ENCODE assay signal across 26 cellular contexts in the genomic region with DNA sequence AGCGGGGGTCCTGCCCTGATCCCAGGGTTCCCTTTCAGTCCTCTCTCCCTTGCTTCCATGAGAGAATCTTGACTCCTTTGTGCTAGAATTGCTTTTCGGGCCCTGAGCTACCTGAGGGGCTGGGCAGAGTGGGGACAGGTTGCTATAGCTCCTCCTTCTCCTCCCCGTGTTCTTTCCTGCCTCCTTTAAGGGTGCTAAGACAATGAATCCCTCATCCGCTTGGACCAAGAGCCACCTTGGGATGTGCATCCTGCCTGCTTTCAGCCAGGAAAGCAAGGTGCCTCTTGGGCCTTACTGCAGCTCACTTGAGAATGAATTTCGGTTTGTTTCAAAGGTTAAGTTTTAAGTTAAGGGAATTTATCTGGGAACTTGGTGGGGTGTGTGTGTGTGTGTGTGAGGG. TPM values are rescaled to one million over a fixed set of nuclear protein-coding genes. Genes with fewer than 3 reads are reported as not detected.
DNase-seq lines count a peak whose midpoint lies in the region; ATAC-seq and TF ChIP-seq lines count a peak whose summit lies in the region.
"Had no signal": no experiment of that assay in that cellular context is flagged by ENCODE, and none has a peak within 500 bp of the region (broad histone marks: within the 10 kb centered on the region; RNA-seq: fewer than 3 reads in every experiment).

No MANE protein-coding gene starts in this region.

- H3K4me2 ChIP-seq in GM23338 (peak overlapping the region; percentile 50; the same call in 1 of the 2 replicates), MM.1S (ENCODE audit: low read depth, low read length) (peak overlapping the region; percentile 37; the same call in 1 of the 2 replicates)
- H3K4me2 ChIP-seq: PC-9 had no signal

- TF ChIP-seq CTCF in GM23338 (conservative IDR thresholded peaks at IDR 0.05; ENCODE audit: low read depth in 2 of 2) (no peak), MM.1S (IDR thresholded peaks at IDR 0.05; ENCODE audit: low read length) (no peak), esophagus muscularis mucosa (IDR thresholded peaks at IDR 0.05) (no peak), progenitor cell of endocrine pancreas (IDR thresholded peaks at IDR 0.05; ENCODE audit: unreplicated experiment) (no peak), HFFc6 (IDR thresholded peaks at IDR 0.05) (no peak)

- no peak for DNase-seq in GM23338 (ENCODE audit: low spot score)
- no peak for DNase-seq in MM.1S
- peak; percentile 81 for DNase-seq in esophagus muscularis mucosa (ENCODE audit: extremely low spot score)
- DNase-seq in progenitor cell of endocrine pancreas (ENCODE audit: low spot score, unreplicated experiment), result no peak
- no peak for DNase-seq in HFFc6
- DNase-seq in NCI-H1436 treated with DMSO at 0.1 percent for 48 hours (lab: John Stamatoyannopoulos, UW), result no peak
- DNase-seq in stimulated activated CD4-positive, alpha-beta T cell treated with anti-CD3 and anti-CD28 coated beads, Interleukin-15, amount 100 ng/mL, for 24 hours, result no peak
- DNase-seq: C1 segment of cervical spinal cord; CD4-positive, alpha-beta memory T cell; COR-L47; DMS79 treated with DMSO at 0.1 percent for 48 hours; GF-D8; Karpas-422; NCI-H1092 treated with DMSO at 0.1 percent for 48 hours; NCI-H1436; NCI-H187 treated with DMSO at 0.1 percent for 48 hours; NCI-H446; NCI-H526; NK-92 treated with Interleukin-12 subunit alpha and Interleukin-12 subunit beta, amount 100 ng/mL, for 24 hours; PC-9; SJCRH30 had no signal

- H3K79me2 ChIP-seq in GM23338 (replicated peaks; ENCODE audit: insufficient read depth) (no peaks in the 10 kb centered on the region), MM.1S (ENCODE audit: low read length) (no peaks in the 10 kb centered on the region)

- H3K36me3 ChIP-seq in GM23338 (ENCODE audit: insufficient read depth) (no peaks in the 10 kb centered on the region), MM.1S (replicated peaks; ENCODE audit: insufficient read depth, low read length) (no peaks in the 10 kb centered on the region), esophagus muscularis mucosa (no peaks in the 10 kb centered on the region)
- H3K36me3 ChIP-seq: SJCRH30 had no signal

- H3K27ac Mint-ChIP-seq in GM23338, result peak overlapping the region; percentile 26; the same call in 1 of the 2 replicates
- H3K27ac Mint-ChIP-seq in progenitor cell of endocrine pancreas, result peak overlapping the region; percentile 91
- no peak overlapping the region for H3K27ac Mint-ChIP-seq in HFFc6
- H3K27ac Mint-ChIP-seq: CD4-positive, alpha-beta memory T cell had no signal

- H4K20me1 ChIP-seq in GM23338 (replicated peaks; ENCODE audit: insufficient read depth) (no peaks in the 10 kb centered on the region), MM.1S (ENCODE audit: insufficient read depth, low read length) (no peaks in the 10 kb centered on the region)

- H3K27me3 ChIP-seq in GM23338 (ENCODE audit: insufficient read depth) (no peaks in the 10 kb centered on the region), MM.1S (replicated peaks; ENCODE audit: insufficient read depth, low read length) (no peaks in the 10 kb centered on the region), esophagus muscularis mucosa (peaks cover 0 to 6% (median 0%) of the 10 kb centered on the region in 4 donors)
- H3K27me3 ChIP-seq: SJCRH30 had no signal

- H3K9me3 Mint-ChIP-seq in GM23338 (peaks cover 15% of the 10 kb centered on the region), progenitor cell of endocrine pancreas (ENCODE audit: low read depth) (peaks cover 25% of the 10 kb centered on the region), HFFc6 (no peaks in the 10 kb centered on the region)
- H3K9me3 Mint-ChIP-seq: CD4-positive, alpha-beta memory T cell had no signal

- H3K36me3 Mint-ChIP-seq in GM23338 (ENCODE audit: low read depth) (no peaks in the 10 kb centered on the region; the same call in 2 of the 3 replicates), progenitor cell of endocrine pancreas (ENCODE audit: insufficient read depth) (peaks cover 6% of the 10 kb centered on the region), HFFc6 (ENCODE audit: low read depth) (no peaks in the 10 kb centered on the region)
- H3K36me3 Mint-ChIP-seq: CD4-positive, alpha-beta memory T cell had no signal

- no peak for TF ChIP-seq EP300 in esophagus muscularis mucosa (IDR thresholded peaks at IDR 0.05)

- H3F3A ChIP-seq in GM23338 (replicated peaks; ENCODE audit: low read depth) (no peaks in the 10 kb centered on the region), MM.1S (ENCODE audit: insufficient read depth, low read length) (no peaks in the 10 kb centered on the region)

- intact Hi-C loops in esophagus muscularis mucosa (cut with DNase I), result no loop called here

- H3K9ac ChIP-seq in MM.1S (ENCODE audit: low read length), result no peak overlapping the region

- peak overlapping the region; percentile 73 for H2AFZ ChIP-seq in GM23338
- H2AFZ ChIP-seq in MM.1S (ENCODE audit: low read length), result peak overlapping the region; percentile 30
- H2AFZ ChIP-seq: PC-9 had no signal

- H3K27me3 Mint-ChIP-seq in GM23338 (ENCODE audit: insufficient read depth, low read depth, poor library complexity) (peaks cover 5% of the 10 kb centered on the region), progenitor cell of endocrine pancreas (peaks cover 21% of the 10 kb centered on the region), HFFc6 (ENCODE audit: insufficient read depth) (no peaks in the 10 kb centered on the region)

- no peak overlapping the region for H3K27ac ChIP-seq in GM23338 (ENCODE audit: low read depth)
- no peak overlapping the region for H3K27ac ChIP-seq in MM.1S (ENCODE audit: low read length)
- H3K27ac ChIP-seq in esophagus muscularis mucosa (replicated peaks in 1 of 4), result no peak overlapping the region
- H3K27ac ChIP-seq: PC-9, SJCRH30 had no signal

- 79% methylated on average over 5 of the region's 5 CpGs for WGBS in esophagus muscularis mucosa

- H3K4me1 Mint-ChIP-seq in GM23338 (peaks cover 28% of the 10 kb centered on the region), progenitor cell of endocrine pancreas (ENCODE audit: low read depth) (peaks cover 31% of the 10 kb centered on the region), HFFc6 (ENCODE audit: low read depth) (no peaks in the 10 kb centered on the region)
- H3K4me1 Mint-ChIP-seq: CD4-positive, alpha-beta memory T cell had no signal

- H3K4me1 ChIP-seq in GM23338 (ENCODE audit: insufficient read depth) (peaks cover 25% of the 10 kb centered on the region), MM.1S (ENCODE audit: low read length) (no peaks in the 10 kb centered on the region), esophagus muscularis mucosa (peaks cover 0 to 5% (median 0%) of the 10 kb centered on the region in 4 donors)
- H3K4me1 ChIP-seq: SJCRH30 had no signal

- TF ChIP-seq POLR2A in esophagus muscularis mucosa (IDR thresholded peaks at IDR 0.05; ENCODE audit: low read depth), result no peak

- H3K4me3 Mint-ChIP-seq in GM23338, result no peak overlapping the region
- H3K4me3 Mint-ChIP-seq in progenitor cell of endocrine pancreas (ENCODE audit: low read depth), result peak overlapping the region; percentile 5
- no peak overlapping the region for H3K4me3 Mint-ChIP-seq in HFFc6
- H3K4me3 Mint-ChIP-seq: CD4-positive, alpha-beta memory T cell had no signal

- peak; percentile 60 for ATAC-seq in GM23338
- ATAC-seq: HepG2, Right ventricle myocardium inferior, SK-N-SH treated with all-trans-retinoic acid at 6 μM for 48 hours had no signal

- peaks cover 4% of the 10 kb centered on the region; the same call in 1 of the 2 replicates for H3K9me2 ChIP-seq in GM23338 (ENCODE audit: insufficient read depth)
- no peaks in the 10 kb centered on the region for H3K9me2 ChIP-seq in MM.1S (replicated peaks; ENCODE audit: insufficient read depth, low read length)

- H3K9me3 ChIP-seq in MM.1S (replicated peaks; ENCODE audit: insufficient read depth, low read length) (no peaks in the 10 kb centered on the region), esophagus muscularis mucosa (peaks cover 0 to 5% (median 0%) of the 10 kb centered on the region in 4 donors)
- H3K9me3 ChIP-seq: SJCRH30 had no signal

- H3K4me3 ChIP-seq in GM23338, result no peak overlapping the region
- no peak overlapping the region for H3K4me3 ChIP-seq in MM.1S (ENCODE audit: low read length)
- H3K4me3 ChIP-seq in esophagus muscularis mucosa, result no peak overlapping the region
- H3K4me3 ChIP-seq: PC-9, SJCRH30 had no signal

TF ChIP-seq in GM23338, 12 proteins besides CTCF, POLR2A, EP300 and RAD21 (continues in another document):
- TF ChIP-seq JUNB (IDR thresholded peaks at IDR 0.05; ENCODE audit: unreplicated experiment), result no peak
- no peak for TF ChIP-seq STAT1 (IDR thresholded peaks at IDR 0.05; ENCODE audit: unreplicated experiment)
- no peak for TF ChIP-seq EZH2phosphoT487 (IDR thresholded peaks at IDR 0.05; ENCODE audit: unreplicated experiment)
- TF ChIP-seq, protein P1, sequence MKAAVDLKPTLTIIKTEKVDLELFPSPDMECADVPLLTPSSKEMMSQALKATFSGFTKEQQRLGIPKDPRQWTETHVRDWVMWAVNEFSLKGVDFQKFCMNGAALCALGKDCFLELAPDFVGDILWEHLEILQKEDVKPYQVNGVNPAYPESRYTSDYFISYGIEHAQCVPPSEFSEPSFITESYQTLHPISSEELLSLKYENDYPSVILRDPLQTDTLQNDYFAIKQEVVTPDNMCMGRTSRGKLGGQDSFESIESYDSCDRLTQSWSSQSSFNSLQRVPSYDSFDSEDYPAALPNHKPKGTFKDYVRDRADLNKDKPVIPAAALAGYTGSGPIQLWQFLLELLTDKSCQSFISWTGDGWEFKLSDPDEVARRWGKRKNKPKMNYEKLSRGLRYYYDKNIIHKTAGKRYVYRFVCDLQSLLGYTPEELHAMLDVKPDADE (IDR thresholded peaks at IDR 0.05), result no peak
- TF ChIP-seq ZNF114 (CRISPR knock-in tag; IDR thresholded peaks at IDR 0.05), result no peak
- no peak for TF ChIP-seq POLR2AphosphoS5 (IDR thresholded peaks at IDR 0.05; ENCODE audit: low read depth)
- TF ChIP-seq EZH2 (IDR thresholded peaks at IDR 0.05; ENCODE audit: low read depth, unreplicated experiment), result no peak

RNA-seq across cellular contexts. Expression of gene ADRA2A, which starts 53.6 kb away (rescaled TPM):
- 1.8 and 2.5 TPM in 2 replicates for total RNA-seq in GM23338 (2014; rRNA removed; shearing (Covaris generic))
- 0.60 and 0.61 TPM in 2 replicates for polyA plus RNA-seq in GM23338 (2016; fragmentation: Nextera tagmentation; extraction: Ambion mirVana)
- total RNA-seq in esophagus muscularis mucosa (1 to 10 TPM in 3 of 4 donors, under 1 TPM in 1; 0.42 to 3.8 (median 3.6) TPM), progenitor cell of endocrine pancreas (13.1 and 13.6 TPM in 2 replicates)
- total RNA-seq in HFFc6 (2021; fragmentation: NEBNext Ultra II Directional; extraction: Animal tissue kit (Norgen Biotek cat#: 25700)), result not detected
- total RNA-seq: A673; CD4-positive, alpha-beta memory T cell; H4; HepG2; PC-9 had no signal
- polyA plus RNA-seq: CD4-positive, alpha-beta memory T cell had no signal
